11 cellular contexts compared by ENCODE assay signal in the genomic region with DNA sequence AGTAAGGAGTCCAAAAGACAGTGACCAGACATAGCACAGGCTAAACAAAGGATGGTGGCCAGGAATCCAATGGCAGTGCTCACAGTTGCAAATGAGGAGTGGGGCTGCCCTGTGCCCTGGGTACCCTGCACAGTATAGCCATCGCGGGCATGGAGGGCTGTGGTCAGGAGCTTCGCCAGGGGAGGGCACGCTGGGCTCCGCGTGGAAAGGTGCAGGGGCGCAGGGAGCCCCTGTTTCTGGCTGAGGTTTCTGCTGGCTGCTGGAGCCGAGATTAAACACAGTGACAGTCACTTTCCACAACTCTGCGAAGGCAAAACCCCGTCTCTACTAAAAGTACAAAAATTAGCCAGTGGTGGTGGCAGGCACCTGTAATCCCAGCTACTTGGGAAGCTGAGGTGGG.
"Had no signal": no experiment of that assay in that cellular context is flagged by ENCODE, and none has a peak within 500 bp of the region (broad histone marks: within the 10 kb centered on the region; RNA-seq: fewer than 3 reads in every experiment).

No MANE protein-coding gene starts in this region.

- H3K9ac ChIP-seq: GM23248 had no signal

- H3K9me3 ChIP-seq: HAP-1 had no signal

- H3K4me2 ChIP-seq: GM23338 had no signal

- H3K4me1 ChIP-seq: HAP-1 had no signal

- H3K4me3 ChIP-seq: GM23248, GM23338, HAP-1 had no signal

- H3K27ac ChIP-seq: GM23248 had no signal

- DNase-seq: GM23248, GOT3, H7, H9, HCEC 1CT, HFFc6 had no signal

- FAIRE-seq: H1, H54 had no signal

- H2AFZ ChIP-seq: GM23248, GM23338 had no signal

- H3K36me3 ChIP-seq: HAP-1 had no signal

- ATAC-seq: GM23338, HCT116 had no signal
